In the genomic region with DNA sequence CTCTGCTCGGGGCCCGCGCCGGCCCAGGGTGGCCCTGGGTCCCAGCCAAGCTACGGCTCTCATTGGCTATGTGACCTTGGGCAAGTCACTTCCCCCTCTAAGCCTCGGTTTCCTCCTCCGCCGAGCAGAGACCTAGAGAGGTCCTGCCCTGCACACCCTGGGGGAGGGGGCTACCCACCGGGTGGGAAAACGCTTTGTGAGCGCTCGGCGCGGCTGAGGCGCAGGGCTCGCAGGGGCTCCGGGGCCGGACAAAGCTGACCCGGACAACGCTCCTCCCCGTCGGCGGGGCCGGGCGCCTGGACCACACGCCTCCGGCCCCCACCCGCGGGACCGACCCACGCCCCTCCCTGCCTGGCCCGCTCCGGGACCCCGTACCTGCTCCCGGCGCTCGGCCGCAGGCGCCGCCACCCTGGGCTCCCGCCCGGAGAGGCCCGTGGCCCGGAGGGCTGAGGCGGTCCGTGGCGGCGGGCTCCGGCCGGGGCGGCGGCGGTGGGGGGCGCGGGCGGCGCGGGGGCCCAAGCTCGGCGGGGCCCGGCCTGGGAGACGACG, we compare ENCODE assay signal across 8 cellular contexts.
A peak's percentile ranks its signal among the peaks of the same experiment; 100 is the strongest.
DNase-seq lines count a peak whose midpoint lies in the region; ATAC-seq and TF ChIP-seq lines count a peak whose summit lies in the region.

No MANE protein-coding gene starts in this region.

- H3K9me3 ChIP-seq in RWPE2 (ENCODE audit: severe bottlenecking) (no peaks in the 10 kb centered on the region), sigmoid colon (no peaks in the 10 kb centered on the region)

- H3K27me3 ChIP-seq in RWPE2 (ENCODE audit: insufficient read depth, poor library complexity, severe bottlenecking) (no peaks in the 10 kb centered on the region), sigmoid colon (no peaks in the 10 kb centered on the region)

- H3K4me3 ChIP-seq in RWPE2 (ENCODE audit: severe bottlenecking): peak overlapping the region; percentile 92
- peak overlapping the region; percentile 70 to 100 (median 92) for H3K4me3 ChIP-seq in sigmoid colon

- no peaks in the 10 kb centered on the region for H3K36me3 ChIP-seq in RWPE2 (ENCODE audit: low read depth)
- no peaks in the 10 kb centered on the region for H3K36me3 ChIP-seq in sigmoid colon

- intact Hi-C loops in left cardiac atrium (cut with DNase I) (loop anchor here in 1 of 2 donors (5.0 kb wide), 1 partner anchor 85 kb away; a partner anchor contains a TSS), sigmoid colon (cut with DNase I) (loop anchor here (1.0 to 5.0 kb wide), 4 partner anchors 85 to 295 kb away; a partner anchor contains a TSS)

- no peak for TF ChIP-seq CTCF in RWPE2 (IDR thresholded peaks at IDR 0.05; ENCODE audit: poor library complexity, severe bottlenecking)
- no peak for TF ChIP-seq CTCF in sigmoid colon (IDR thresholded peaks at IDR 0.05)

- no peaks in the 10 kb centered on the region for H3K4me1 ChIP-seq in RWPE2 (ENCODE audit: insufficient read depth, poor library complexity, severe bottlenecking)
- peaks cover 0 to 33% (median 27%) of the 10 kb centered on the region in 4 donors for H3K4me1 ChIP-seq in sigmoid colon

- ATAC-seq in GM18861 (IDR thresholded peaks at IDR 0.05; ENCODE audit: unreplicated experiment) (peak; percentile 26), HG03095 (IDR thresholded peaks at IDR 0.05; ENCODE audit: unreplicated experiment) (peak; percentile 40), RWPE2 (ENCODE audit: low read depth) (peak; percentile 25), left cardiac atrium (peak; percentile 17 to 55)

- WGBS in sigmoid colon, 2 donors: 1% methylated on average over 63 of the region's 63 CpGs

- DNase-seq in 8988T: peak; percentile 23
- peak; percentile 60 for DNase-seq in RWPE2 (ENCODE audit: low spot score)
- DNase-seq in activated naive CD4-positive, alpha-beta T cell treated with anti-CD3 and anti-CD28 coated beads, Interleukin-2, amount 50 U/mL, for 16 hours: peak; percentile 55
- DNase-seq in left cardiac atrium: peak; percentile 74
- DNase-seq in sigmoid colon: peak; percentile 76
- no peak for DNase-seq in COLO829 (ENCODE audit: low spot score)

- TF ChIP-seq EP300 in sigmoid colon (IDR thresholded peaks at IDR 0.05): no peak

- H3K27ac ChIP-seq in RWPE2 (ENCODE audit: poor library complexity, severe bottlenecking) (peak overlapping the region; percentile 53), sigmoid colon (peak overlapping the region; percentile 87 to 92 (median 91))

- no peak for TF ChIP-seq POLR2A in sigmoid colon (IDR thresholded peaks at IDR 0.05)
